Comparison of ENCODE assay signal across 8 cellular contexts in the genomic region with DNA sequence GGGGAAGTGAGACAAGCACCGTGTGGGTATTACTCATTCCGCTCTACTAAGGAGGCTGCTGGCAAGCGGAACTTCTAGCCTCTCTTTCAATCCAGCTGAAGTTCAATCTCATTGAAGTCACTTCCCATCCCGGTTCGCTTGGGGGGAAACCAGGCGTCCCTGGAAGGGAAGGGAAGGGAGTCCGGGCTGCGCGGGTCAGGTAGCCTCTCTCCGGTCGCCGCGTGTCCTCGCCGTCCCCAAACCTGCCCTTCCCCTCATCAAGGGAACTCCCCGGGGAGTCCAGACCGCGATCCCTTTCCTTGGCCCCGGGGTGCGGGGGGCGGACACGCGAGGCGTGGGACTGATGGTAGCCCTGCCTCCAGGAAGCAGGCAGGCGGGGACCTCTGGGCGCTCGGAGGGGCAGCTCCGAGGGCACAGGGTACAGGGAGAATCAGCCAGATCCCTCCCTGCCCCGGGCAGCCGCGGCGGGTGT. TPM values are rescaled to one million over a fixed set of nuclear protein-coding genes. Genes with fewer than 3 reads are reported as not detected.
A peak's percentile ranks its signal among the peaks of the same experiment; 100 is the strongest.
DNase-seq lines count a peak whose midpoint lies in the region; ATAC-seq and TF ChIP-seq lines count a peak whose summit lies in the region.

No MANE protein-coding gene starts in this region.

- no peaks in the 10 kb centered on the region for H3K9me3 ChIP-seq in CD4-positive, alpha-beta T cell (ENCODE audit: control insufficient read depth, low read length)
- H3K9me3 ChIP-seq in cardiac muscle cell (ENCODE audit: low read depth), result no peaks in the 10 kb centered on the region

- H3K4me3 ChIP-seq in cardiac muscle cell, result peak overlapping the region; percentile 100

- peak overlapping the region; percentile 94 for H3K27ac Mint-ChIP-seq in CD4-positive, alpha-beta T cell
- peak overlapping the region; percentile 97 to 100 for H3K27ac Mint-ChIP-seq in activated naive CD4-positive, alpha-beta T cell treated with anti-CD3 and anti-CD28 coated beads, Interleukin-2, amount 50 U/mL, for 72 hours

- no peaks in the 10 kb centered on the region for H3K27me3 Mint-ChIP-seq in CD4-positive, alpha-beta T cell

- POLR2A ChIA-PET in CD4-positive, alpha-beta T cell (lab: Charles Lee), result interaction anchor here (0.6 to 4.7 kb wide), 6 partner anchors 8 to 1024 kb away, joined by 3 to 27 read pairs (median 4); a partner anchor contains a TSS

- no peak for TF ChIP-seq CTCF in CD4-positive, alpha-beta T cell (IDR thresholded peaks at IDR 0.05)
- TF ChIP-seq CTCF in cardiac muscle cell (IDR thresholded peaks at IDR 0.05; ENCODE audit: low read depth, low read length), result no peak

- H3K27ac ChIP-seq in CD4-positive, alpha-beta T cell (ENCODE audit: low read depth, low read length), result peak overlapping the region; percentile 98
- H3K27ac ChIP-seq in cardiac muscle cell, result peak overlapping the region; percentile 61

- H3K27me3 ChIP-seq in CD4-positive, alpha-beta T cell (ENCODE audit: control insufficient read depth, insufficient read depth, low read length), result no peaks in the 10 kb centered on the region
- H3K27me3 ChIP-seq in cardiac muscle cell, result peaks cover 24% of the 10 kb centered on the region

- H3K4me1 Mint-ChIP-seq in CD4-positive, alpha-beta T cell (ENCODE audit: low read depth), result peaks cover 40% of the 10 kb centered on the region

- H3K4me3 Mint-ChIP-seq in CD4-positive, alpha-beta T cell, result peak overlapping the region; percentile 98

- peak in 5 of 10 experiments; percentile 21 to 51 (median 38) for DNase-seq in CD4-positive, alpha-beta T cell
- peak; percentile 77 for DNase-seq in GM19240 (ENCODE audit: insufficient read length, low spot score)
- peak; percentile 42 for DNase-seq in SIG-M5 (lab: John Stamatoyannopoulos, UW)
- peak; percentile 75 to 91 for DNase-seq in activated naive CD4-positive, alpha-beta T cell treated with anti-CD3 and anti-CD28 coated beads, Interleukin-2, amount 50 U/mL, for 72 hours (ENCODE audit: low spot score in 2 of 2)
- DNase-seq in cardiac muscle cell (ENCODE audit: low read depth in 1 of 2, low spot score in 1 of 2), result peak; percentile 47 to 74
- DNase-seq in posterior cingulate gyrus, result peak in 9 of 10 donors; percentile 19 to 87 (median 30)
- DNase-seq in NCI-H187 (lab: John Stamatoyannopoulos, UW), result no peak

- CTCF ChIA-PET in CD4-positive, alpha-beta T cell (lab: Charles Lee), result no interaction called here

- H3K36me3 ChIP-seq in cardiac muscle cell, result no peaks in the 10 kb centered on the region

- no peaks in the 10 kb centered on the region for H3K9me3 Mint-ChIP-seq in CD4-positive, alpha-beta T cell
- no peaks in the 10 kb centered on the region for H3K9me3 Mint-ChIP-seq in activated naive CD4-positive, alpha-beta T cell treated with anti-CD3 and anti-CD28 coated beads, Interleukin-2, amount 50 U/mL, for 72 hours

- intact Hi-C loops in CD4-positive, alpha-beta T cell (cut with DNase I, micrococcal nuclease), result loop anchor here in 1 of 2 experiments (2.0 to 10.0 kb wide), 4 partner anchors 186 to 614 kb away; a partner anchor contains a TSS
- intact Hi-C loops in posterior cingulate gyrus (cut with DNase I), result loop anchor here (2.0 to 10.0 kb wide), 3 partner anchors 186 to 534 kb away; a partner anchor contains a TSS

- H3K36me3 Mint-ChIP-seq in CD4-positive, alpha-beta T cell (ENCODE audit: low read depth), result peaks cover 29% of the 10 kb centered on the region
- H3K36me3 Mint-ChIP-seq in activated naive CD4-positive, alpha-beta T cell treated with anti-CD3 and anti-CD28 coated beads, Interleukin-2, amount 50 U/mL, for 72 hours, result peaks cover 6 to 7% of the 10 kb centered on the region in 2 donors

- H3K4me1 ChIP-seq in cardiac muscle cell (ENCODE audit: low read depth), result peaks cover 13% of the 10 kb centered on the region

- ATAC-seq in CD4-positive, alpha-beta T cell (ENCODE audit: poor library complexity), result peak; percentile 42
- ATAC-seq in HG03378 (IDR thresholded peaks at IDR 0.05; ENCODE audit: unreplicated experiment), result peak; percentile 71
- ATAC-seq in activated naive CD4-positive, alpha-beta T cell treated with anti-CD3 and anti-CD28 coated beads, Interleukin-2, amount 50 U/mL, for 72 hours, result peak; percentile 78 to 86

RNA-seq across cellular contexts. Expression of a gene that starts 0.6 kb away (rescaled TPM):
- total RNA-seq in CD4-positive, alpha-beta T cell, result 100 to 1,000 TPM; 132 to 134 TPM
- 10 to 100 TPM; 44.4 to 56.8 TPM for total RNA-seq in activated naive CD4-positive, alpha-beta T cell treated with anti-CD3 and anti-CD28 coated beads, Interleukin-2, amount 50 U/mL, for 72 hours
- 25.4 and 37.3 TPM in 2 replicates for total RNA-seq in cardiac muscle cell
- polyA plus RNA-seq in cardiac muscle cell, result 19.1 and 23.9 TPM in 2 replicates

Comparison
In these comparisons a context has a peak if more than half of its experiments do, and no peak if none do; other contexts are left out.
1. DNase-seq: peak in GM19240 (single experiment), SIG-M5 (single experiment), activated naive CD4-positive, alpha-beta T cell treated with anti-CD3 and anti-CD28 coated beads, Interleukin-2, amount 50 U/mL, for 72 hours (2 of 2), cardiac muscle cell (2 of 2) and posterior cingulate gyrus (9 of 10); none in NCI-H187 (0 of 2).
2. Peak in every context shown above with its lines, with median percentiles within 50 percentile points of each other: ATAC-seq.